ENCODE assay signal across 1 cellular context in the genomic region with DNA sequence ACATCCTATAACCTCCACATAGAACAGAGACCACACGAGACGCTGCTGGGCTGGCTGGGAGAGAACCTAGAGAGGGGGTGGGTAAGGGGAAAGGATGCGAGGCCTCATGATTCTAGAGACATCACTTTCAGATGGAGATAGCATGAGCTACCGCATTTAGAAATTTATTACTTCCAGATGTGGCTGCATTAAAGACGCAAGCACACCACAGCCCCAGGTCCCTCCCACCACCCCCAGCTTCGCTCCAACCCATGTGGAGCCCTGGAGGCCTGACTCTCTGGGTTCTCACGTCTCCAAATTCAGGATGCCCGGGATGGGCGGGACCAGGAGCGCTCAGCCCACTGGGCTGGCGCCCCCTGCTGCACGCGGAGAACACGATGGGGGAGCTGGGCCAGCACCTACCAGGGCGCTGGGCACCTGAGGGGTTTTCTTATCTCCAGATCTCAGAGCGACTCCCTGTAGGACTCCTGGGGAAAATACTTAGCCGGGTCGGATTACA.
A peak's percentile ranks its signal among the peaks of the same experiment; 100 is the strongest.
TF ChIP-seq lines count a peak whose summit lies in the region.

No MANE protein-coding gene starts in this region.

TF ChIP-seq in IMR-90, 13 proteins besides CTCF, POLR2A, EP300 and RAD21:
- TF ChIP-seq SMC3 (IDR thresholded peaks at IDR 0.05; ENCODE audit: low read depth, low read length) (peak; percentile 42), MXI1 (IDR thresholded peaks at IDR 0.05; ENCODE audit: borderline replicate concordance, low read depth, low read length) (no peak)
